Comparison of ENCODE assay signal across 30 cellular contexts in genomic region chr13:60244381-60244780, GRCh38.
"Had no signal": no experiment of that assay in that cellular context is flagged by ENCODE, and none has a peak within 500 bp of the region (broad histone marks: within the 10 kb centered on the region; RNA-seq: fewer than 3 reads in every experiment).

No MANE protein-coding gene starts in this region.

- DNase-seq: hypothalamus; immature natural killer cell; kidney; left colon; left lung; lower lobe of right lung; mammary epithelial cell; mesenchymal stem cell; midbrain; mucosa of descending colon; naive thymus-derived CD4-positive, alpha-beta T cell; ovary; retina; right cardiac atrium; stimulated activated CD4-positive, alpha-beta T cell treated with anti-CD3 and anti-CD28 coated beads, Interleukin-12 subunit alpha, Interleukin-12 subunit beta, amount 100 ng/mL, for 4 hours; stimulated activated CD4-positive, alpha-beta T cell treated with anti-CD3 and anti-CD28 coated beads, Interleukin-15, amount 100 ng/mL, for 24 hours; stimulated activated CD4-positive, alpha-beta T cell treated with anti-CD3 and anti-CD28 coated beads, Interleukin-2, amount 100 ng/mL, for 24 hours; stimulated activated CD4-positive, alpha-beta T cell treated with anti-CD3 and anti-CD28 coated beads, Interleukin-4, amount 100 ng/mL, for 1 hour; stimulated activated naive B cell treated with anti-CD40 and anti-IgM and Interleukin-4, amounts not matched to agents 10 μg/mL and 1 μg/mL and 100 μg/mL, for 72 hours; stimulated activated naive CD8-positive, alpha-beta T cell treated with anti-CD3 and anti-CD28 coated beads, Interleukin-15, Interleukin-2, amounts not matched to agents 100 U/mL and 50 U/mL, for 24 hours; stomach; testis; thyroid gland; transverse colon; upper lobe of left lung had no signal

- FAIRE-seq: islet of Langerhans, kidney had no signal

- H3K4me3 ChIP-seq: left lung, lower lobe of right lung, mucosa of descending colon, ovary, prostate gland, skin epidermis, stomach, testis, thyroid gland, transverse colon, upper lobe of left lung, vagina had no signal

- H3K27me3 ChIP-seq: left lung, ovary, stomach, testis, thyroid gland, transverse colon, upper lobe of left lung, vagina had no signal

- H3K27ac Mint-ChIP-seq: immature natural killer cell; naive thymus-derived CD4-positive, alpha-beta T cell; natural killer cell treated with Interleukin-12 subunit alpha and Interleukin-12 subunit beta and Interleukin-15 and Interleukin-18, amount 100 ng/mL, for 72 hours; stimulated activated naive B cell treated with anti-CD40 and anti-IgM and Interleukin-4, amounts not matched to agents 10 μg/mL and 1 μg/mL and 100 μg/mL, for 72 hours had no signal

- H3K36me3 Mint-ChIP-seq: immature natural killer cell; naive thymus-derived CD4-positive, alpha-beta T cell; natural killer cell treated with Interleukin-12 subunit alpha and Interleukin-12 subunit beta and Interleukin-15 and Interleukin-18, amount 100 ng/mL, for 72 hours; stimulated activated naive B cell treated with anti-CD40 and anti-IgM and Interleukin-4, amounts not matched to agents 10 μg/mL and 1 μg/mL and 100 μg/mL, for 72 hours had no signal

- H3K4me1 Mint-ChIP-seq: immature natural killer cell; stimulated activated naive B cell treated with anti-CD40 and anti-IgM and Interleukin-4, amounts not matched to agents 10 μg/mL and 1 μg/mL and 100 μg/mL, for 72 hours had no signal

- H3K27ac ChIP-seq: left lung, lower lobe of right lung, ovary, prostate gland, skin epidermis, stomach, testis, thyroid gland, transverse colon, upper lobe of left lung, vagina had no signal

- H3K4me1 ChIP-seq: left lung, lower lobe of right lung, prostate gland, stomach, testis, thyroid gland, transverse colon, upper lobe of left lung, vagina had no signal

- H3K36me3 ChIP-seq: left lung, lower lobe of right lung, ovary, prostate gland, stomach, thyroid gland, transverse colon, upper lobe of left lung, vagina had no signal

- H3K4me3 Mint-ChIP-seq: immature natural killer cell; naive thymus-derived CD4-positive, alpha-beta T cell; natural killer cell treated with Interleukin-12 subunit alpha and Interleukin-12 subunit beta and Interleukin-15 and Interleukin-18, amount 100 ng/mL, for 72 hours; stimulated activated naive B cell treated with anti-CD40 and anti-IgM and Interleukin-4, amounts not matched to agents 10 μg/mL and 1 μg/mL and 100 μg/mL, for 72 hours had no signal
